In the genomic region with DNA sequence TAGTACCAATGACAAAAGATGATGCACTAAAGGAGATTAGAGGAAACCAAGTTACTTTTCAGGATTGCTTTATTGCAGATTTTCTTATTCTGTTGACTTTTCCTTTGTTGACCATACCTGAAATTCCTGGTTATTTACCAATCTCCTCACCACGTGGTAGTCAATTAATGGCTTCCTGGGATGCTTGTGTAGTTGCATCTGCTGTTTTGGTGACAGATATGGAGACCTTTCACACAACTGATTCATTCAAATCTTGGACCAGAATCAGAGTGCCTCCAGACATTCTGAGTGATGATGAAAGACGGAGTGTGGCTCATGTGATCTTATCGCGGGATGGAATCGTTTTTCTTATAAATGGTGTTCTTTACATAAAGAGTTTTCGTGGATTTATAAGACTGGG, we compare ENCODE assay signal across 1 cellular context.
TF ChIP-seq lines count a peak whose summit lies in the region.

No MANE protein-coding gene starts in this region.

TF ChIP-seq in GM23338, 12 proteins besides CTCF, POLR2A, EP300 and RAD21 (continued from another document):
- TF ChIP-seq, protein P1, sequence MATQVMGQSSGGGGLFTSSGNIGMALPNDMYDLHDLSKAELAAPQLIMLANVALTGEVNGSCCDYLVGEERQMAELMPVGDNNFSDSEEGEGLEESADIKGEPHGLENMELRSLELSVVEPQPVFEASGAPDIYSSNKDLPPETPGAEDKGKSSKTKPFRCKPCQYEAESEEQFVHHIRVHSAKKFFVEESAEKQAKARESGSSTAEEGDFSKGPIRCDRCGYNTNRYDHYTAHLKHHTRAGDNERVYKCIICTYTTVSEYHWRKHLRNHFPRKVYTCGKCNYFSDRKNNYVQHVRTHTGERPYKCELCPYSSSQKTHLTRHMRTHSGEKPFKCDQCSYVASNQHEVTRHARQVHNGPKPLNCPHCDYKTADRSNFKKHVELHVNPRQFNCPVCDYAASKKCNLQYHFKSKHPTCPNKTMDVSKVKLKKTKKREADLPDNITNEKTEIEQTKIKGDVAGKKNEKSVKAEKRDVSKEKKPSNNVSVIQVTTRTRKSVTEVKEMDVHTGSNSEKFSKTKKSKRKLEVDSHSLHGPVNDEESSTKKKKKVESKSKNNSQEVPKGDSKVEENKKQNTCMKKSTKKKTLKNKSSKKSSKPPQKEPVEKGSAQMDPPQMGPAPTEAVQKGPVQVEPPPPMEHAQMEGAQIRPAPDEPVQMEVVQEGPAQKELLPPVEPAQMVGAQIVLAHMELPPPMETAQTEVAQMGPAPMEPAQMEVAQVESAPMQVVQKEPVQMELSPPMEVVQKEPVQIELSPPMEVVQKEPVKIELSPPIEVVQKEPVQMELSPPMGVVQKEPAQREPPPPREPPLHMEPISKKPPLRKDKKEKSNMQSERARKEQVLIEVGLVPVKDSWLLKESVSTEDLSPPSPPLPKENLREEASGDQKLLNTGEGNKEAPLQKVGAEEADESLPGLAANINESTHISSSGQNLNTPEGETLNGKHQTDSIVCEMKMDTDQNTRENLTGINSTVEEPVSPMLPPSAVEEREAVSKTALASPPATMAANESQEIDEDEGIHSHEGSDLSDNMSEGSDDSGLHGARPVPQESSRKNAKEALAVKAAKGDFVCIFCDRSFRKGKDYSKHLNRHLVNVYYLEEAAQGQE (IDR thresholded peaks at IDR 0.05; ENCODE audit: unreplicated experiment) = no peak
- TF ChIP-seq ZNF114 (CRISPR knock-in tag; IDR thresholded peaks at IDR 0.05) = no peak
- TF ChIP-seq, protein P2, sequence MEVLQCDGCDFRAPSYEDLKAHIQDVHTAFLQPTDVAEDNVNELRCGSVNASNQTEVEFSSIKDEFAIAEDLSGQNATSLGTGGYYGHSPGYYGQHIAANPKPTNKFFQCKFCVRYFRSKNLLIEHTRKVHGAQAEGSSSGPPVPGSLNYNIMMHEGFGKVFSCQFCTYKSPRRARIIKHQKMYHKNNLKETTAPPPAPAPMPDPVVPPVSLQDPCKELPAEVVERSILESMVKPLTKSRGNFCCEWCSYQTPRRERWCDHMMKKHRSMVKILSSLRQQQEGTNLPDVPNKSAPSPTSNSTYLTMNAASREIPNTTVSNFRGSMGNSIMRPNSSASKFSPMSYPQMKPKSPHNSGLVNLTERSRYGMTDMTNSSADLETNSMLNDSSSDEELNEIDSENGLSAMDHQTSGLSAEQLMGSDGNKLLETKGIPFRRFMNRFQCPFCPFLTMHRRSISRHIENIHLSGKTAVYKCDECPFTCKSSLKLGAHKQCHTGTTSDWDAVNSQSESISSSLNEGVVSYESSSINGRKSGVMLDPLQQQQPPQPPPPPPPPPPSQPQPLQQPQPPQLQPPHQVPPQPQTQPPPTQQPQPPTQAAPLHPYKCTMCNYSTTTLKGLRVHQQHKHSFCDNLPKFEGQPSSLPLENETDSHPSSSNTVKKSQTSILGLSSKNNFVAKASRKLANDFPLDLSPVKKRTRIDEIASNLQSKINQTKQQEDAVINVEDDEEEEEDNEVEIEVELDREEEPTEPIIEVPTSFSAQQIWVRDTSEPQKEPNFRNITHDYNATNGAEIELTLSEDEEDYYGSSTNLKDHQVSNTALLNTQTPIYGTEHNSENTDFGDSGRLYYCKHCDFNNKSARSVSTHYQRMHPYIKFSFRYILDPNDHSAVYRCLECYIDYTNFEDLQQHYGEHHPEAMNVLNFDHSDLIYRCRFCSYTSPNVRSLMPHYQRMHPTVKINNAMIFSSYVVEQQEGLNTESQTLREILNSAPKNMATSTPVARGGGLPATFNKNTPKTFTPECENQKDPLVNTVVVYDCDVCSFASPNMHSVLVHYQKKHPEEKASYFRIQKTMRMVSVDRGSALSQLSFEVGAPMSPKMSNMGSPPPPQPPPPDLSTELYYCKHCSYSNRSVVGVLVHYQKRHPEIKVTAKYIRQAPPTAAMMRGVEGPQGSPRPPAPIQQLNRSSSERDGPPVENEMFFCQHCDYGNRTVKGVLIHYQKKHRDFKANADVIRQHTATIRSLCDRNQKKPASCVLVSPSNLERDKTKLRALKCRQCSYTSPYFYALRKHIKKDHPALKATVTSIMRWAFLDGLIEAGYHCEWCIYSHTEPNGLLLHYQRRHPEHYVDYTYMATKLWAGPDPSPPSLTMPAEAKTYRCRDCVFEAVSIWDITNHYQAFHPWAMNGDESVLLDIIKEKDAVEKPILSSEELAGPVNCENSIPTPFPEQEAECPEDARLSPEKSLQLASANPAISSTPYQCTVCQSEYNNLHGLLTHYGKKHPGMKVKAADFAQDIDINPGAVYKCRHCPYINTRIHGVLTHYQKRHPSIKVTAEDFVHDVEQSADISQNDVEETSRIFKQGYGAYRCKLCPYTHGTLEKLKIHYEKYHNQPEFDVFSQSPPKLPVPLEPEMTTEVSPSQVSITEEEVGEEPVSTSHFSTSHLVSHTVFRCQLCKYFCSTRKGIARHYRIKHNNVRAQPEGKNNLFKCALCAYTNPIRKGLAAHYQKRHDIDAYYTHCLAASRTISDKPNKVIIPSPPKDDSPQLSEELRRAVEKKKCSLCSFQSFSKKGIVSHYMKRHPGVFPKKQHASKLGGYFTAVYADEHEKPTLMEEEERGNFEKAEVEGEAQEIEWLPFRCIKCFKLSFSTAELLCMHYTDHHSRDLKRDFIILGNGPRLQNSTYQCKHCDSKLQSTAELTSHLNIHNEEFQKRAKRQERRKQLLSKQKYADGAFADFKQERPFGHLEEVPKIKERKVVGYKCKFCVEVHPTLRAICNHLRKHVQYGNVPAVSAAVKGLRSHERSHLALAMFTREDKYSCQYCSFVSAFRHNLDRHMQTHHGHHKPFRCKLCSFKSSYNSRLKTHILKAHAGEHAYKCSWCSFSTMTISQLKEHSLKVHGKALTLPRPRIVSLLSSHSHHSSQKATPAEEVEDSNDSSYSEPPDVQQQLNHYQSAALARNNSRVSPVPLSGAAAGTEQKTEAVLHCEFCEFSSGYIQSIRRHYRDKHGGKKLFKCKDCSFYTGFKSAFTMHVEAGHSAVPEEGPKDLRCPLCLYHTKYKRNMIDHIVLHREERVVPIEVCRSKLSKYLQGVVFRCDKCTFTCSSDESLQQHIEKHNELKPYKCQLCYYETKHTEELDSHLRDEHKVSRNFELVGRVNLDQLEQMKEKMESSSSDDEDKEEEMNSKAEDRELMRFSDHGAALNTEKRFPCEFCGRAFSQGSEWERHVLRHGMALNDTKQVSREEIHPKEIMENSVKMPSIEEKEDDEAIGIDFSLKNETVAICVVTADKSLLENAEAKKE (CRISPR knock-in tag; IDR thresholded peaks at IDR 0.05) = no peak
- no peak for TF ChIP-seq CREB1 (CRISPR knock-in tag; IDR thresholded peaks at IDR 0.05; ENCODE audit: low read depth)
- no peak for TF ChIP-seq POLR2AphosphoS5 (IDR thresholded peaks at IDR 0.05; ENCODE audit: low read depth)
- TF ChIP-seq EZH2phosphoT487 (IDR thresholded peaks at IDR 0.05; ENCODE audit: unreplicated experiment) = no peak
- TF ChIP-seq STAT1 (IDR thresholded peaks at IDR 0.05; ENCODE audit: unreplicated experiment) = no peak
- TF ChIP-seq, protein P3, sequence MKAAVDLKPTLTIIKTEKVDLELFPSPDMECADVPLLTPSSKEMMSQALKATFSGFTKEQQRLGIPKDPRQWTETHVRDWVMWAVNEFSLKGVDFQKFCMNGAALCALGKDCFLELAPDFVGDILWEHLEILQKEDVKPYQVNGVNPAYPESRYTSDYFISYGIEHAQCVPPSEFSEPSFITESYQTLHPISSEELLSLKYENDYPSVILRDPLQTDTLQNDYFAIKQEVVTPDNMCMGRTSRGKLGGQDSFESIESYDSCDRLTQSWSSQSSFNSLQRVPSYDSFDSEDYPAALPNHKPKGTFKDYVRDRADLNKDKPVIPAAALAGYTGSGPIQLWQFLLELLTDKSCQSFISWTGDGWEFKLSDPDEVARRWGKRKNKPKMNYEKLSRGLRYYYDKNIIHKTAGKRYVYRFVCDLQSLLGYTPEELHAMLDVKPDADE (IDR thresholded peaks at IDR 0.05) = no peak
